34 cellular contexts compared by ENCODE assay signal in genomic region chr10:120514959-120515358, GRCh38. TPM values are rescaled to one million over a fixed set of nuclear protein-coding genes. Genes with fewer than 3 reads are reported as not detected.
"Had no signal": no experiment of that assay in that cellular context is flagged by ENCODE, and none has a peak within 500 bp of the region (broad histone marks: within the 10 kb centered on the region; RNA-seq: fewer than 3 reads in every experiment).

No MANE protein-coding gene starts in this region.

- H3K4me3 ChIP-seq: adrenal gland, ascending aorta, body of pancreas, breast epithelium, cardiac muscle cell had no signal

- H3K27ac ChIP-seq: adrenal gland, ascending aorta, body of pancreas, brain microvascular endothelial cell, breast epithelium, cardiac muscle cell had no signal

- H3K36me3 ChIP-seq: adrenal gland, ascending aorta, brain microvascular endothelial cell, breast epithelium, cardiac muscle cell had no signal

- H3K4me1 ChIP-seq: adrenal gland, ascending aorta, body of pancreas, breast epithelium had no signal

- ATAC-seq: activated naive CD4-positive, alpha-beta T cell treated with anti-CD3 and anti-CD28 coated beads, Interleukin-2, amount 50 U/mL, for 72 hours; activated naive CD8-positive, alpha-beta T cell treated with anti-CD3 and anti-CD28 coated beads, Interleukin-2, amount 50 U/mL, for 24 hours; activated T-cell treated with anti-CD3 and anti-CD28 coated beads, Interleukin-2, amount 50 U/mL, for 4 hours; activated T-cell treated with anti-CD3 and anti-CD28 coated beads, Interleukin-2, amount 50 U/mL, for 72 hours; activated T-helper 17 cell treated with anti-CD3 and anti-CD28 coated beads, Interleukin-2, amount 50 U/mL, for 72 hours; body of pancreas had no signal

- H3K9me3 ChIP-seq: adrenal gland, ascending aorta, body of pancreas, breast epithelium had no signal

- H3K27me3 ChIP-seq: adrenal gland, ascending aorta, body of pancreas, brain microvascular endothelial cell, breast epithelium, cardiac muscle cell had no signal

- DNase-seq: activated effector memory CD4-positive, alpha-beta T cell treated with anti-CD3 and anti-CD28 coated beads, Interleukin-2, amount 50 U/mL, for 16 hours; activated effector memory CD4-positive, alpha-beta T cell treated with Interleukin-2 at 50 U/mL for 16 hours; activated gamma-delta T cell; activated gamma-delta T cell treated with Interleukin-2 at 50 U/mL for 16 hours; activated naive CD4-positive, alpha-beta T cell; activated naive CD4-positive, alpha-beta T cell treated with anti-CD3 and anti-CD28 coated beads for 36 hours; activated naive CD4-positive, alpha-beta T cell treated with anti-CD3 and anti-CD28 coated beads, Interleukin-2, amount 10 ng/mL, durations not matched to agents 7 days and 5 days; activated naive CD4-positive, alpha-beta T cell treated with anti-CD3 and anti-CD28 coated beads, Interleukin-2, amount 50 U/mL, for 16 hours; activated naive CD4-positive, alpha-beta T cell treated with Interleukin-2 at 50 U/mL for 16 hours; activated naive CD8-positive, alpha-beta T cell treated with anti-CD3 and anti-CD28 coated beads for 36 hours; activated naive CD8-positive, alpha-beta T cell treated with anti-CD3 and anti-CD28 coated beads, Interleukin-2, amount 10 ng/mL, durations not matched to agents 7 days and 5 days; activated naive CD8-positive, alpha-beta T cell treated with anti-CD3 and anti-CD28 coated beads, Interleukin-2, amount 50 U/mL, for 24 hours; activated T-cell treated with anti-CD3 and anti-CD28 coated beads, Interleukin-2, amount 50 U/mL, for 24 hours; activated T-cell treated with anti-CD3 and anti-CD28 coated beads, Interleukin-2, amount 50 U/mL, for 4 hours; activated T-cell treated with anti-CD3 and anti-CD28 coated beads, Interleukin-2, amount 50 U/mL, for 48 hours; activated T-cell treated with anti-CD3 and anti-CD28 coated beads, Interleukin-2, amount 50 U/mL, for 72 hours; adrenal gland; amniotic stem cell; amygdala; anterior cingulate cortex; aorta; body of pancreas; brain microvascular endothelial cell; caudate nucleus; central memory CD4-positive, alpha-beta T cell; cerebellar nuclear complex had no signal

RNA-seq across cellular contexts. Expression of gene PLPP4, which starts 57.9 kb away (rescaled TPM):
- total RNA-seq: activated naive CD4-positive, alpha-beta T cell treated with anti-CD3 and anti-CD28 coated beads for 36 hours; activated naive CD4-positive, alpha-beta T cell treated with anti-CD3 and anti-CD28 coated beads, Interleukin-2, amount 50 U/mL, for 72 hours; activated naive CD8-positive, alpha-beta T cell treated with anti-CD3 and anti-CD28 coated beads for 36 hours; activated naive CD8-positive, alpha-beta T cell treated with anti-CD3 and anti-CD28 coated beads, Interleukin-2, amount 10 ng/mL, durations not matched to agents 7 days and 5 days; activated T-cell treated with anti-CD3 and anti-CD28 coated beads, Interleukin-2, amount 50 U/mL, for 4 hours; activated T-cell treated with anti-CD3 and anti-CD28 coated beads, Interleukin-2, amount 50 U/mL, for 72 hours; activated T-helper 1 cell treated with anti-CD3 and anti-CD28 coated beads, Interleukin-12 subunit alpha, Interleukin-12 subunit beta, Interleukin-2, Interleukin-4 antibody, amounts not matched to agents 30 ng/mL and 10 ng/mL and 1 ng/mL, durations not matched to agents 14 hours and 24 hours and 36 hours; activated T-helper 17 cell treated with anti-CD3 and anti-CD28 coated beads, Interleukin-2, amount 50 U/mL, for 72 hours; activated T-helper 2 cell treated with anti-CD3 and anti-CD28 coated beads, Interferon-gamma antibody, Interleukin-2, Interleukin-4, amounts not matched to agents 10 μg/mL and 5 μg/mL and 100 μg/mL, durations not matched to agents 14 hours and 24 hours and 36 hours; adrenal gland; aorta; ascending aorta; breast epithelium had no signal
- polyA plus RNA-seq: adipose tissue, aorta had no signal
